Comparison of ENCODE assay signal across 23 cellular contexts in genomic region chr6:112927641-112928040, GRCh38.
DNase-seq lines count a peak whose midpoint lies in the region; ATAC-seq, FAIRE-seq and TF ChIP-seq lines count a peak whose summit lies in the region.
"Had no signal": no experiment of that assay in that cellular context is flagged by ENCODE, and none has a peak within 500 bp of the region (broad histone marks: within the 10 kb centered on the region; RNA-seq: fewer than 3 reads in every experiment).

No MANE protein-coding gene starts in this region.

- CTCF ChIA-PET in K562 (lab: Yijun Ruan, JAX; ENCODE audit: low intra/inter-chr PET ratio) = no interaction called here
- CTCF ChIA-PET in activated CD8-positive, alpha-beta T cell treated with anti-CD3 and anti-CD28 coated beads, Interleukin-2, amount 10 ng/mL, durations not matched to agents 7 days and 5 days (lab: Charles Lee) = no interaction called here

- POLR2A ChIA-PET in K562 (lab: Yijun Ruan, JAX) = no interaction called here
- POLR2A ChIA-PET in activated CD8-positive, alpha-beta T cell treated with anti-CD3 and anti-CD28 coated beads, Interleukin-2, amount 10 ng/mL, durations not matched to agents 7 days and 5 days (lab: Charles Lee) = no interaction called here

- FAIRE-seq in K562 (lab: Jason Lieb, UNC) = peak; percentile 15

- H3K9ac ChIP-seq in K562 (ENCODE audit: insufficient read depth in 1 of 2, low read depth in 2 of 2, low read length in 2 of 2) = no peak overlapping the region
- H3K9ac ChIP-seq: SK-N-SH had no signal

- H3K9me1 ChIP-seq in K562 (ENCODE audit: control insufficient read depth, insufficient read depth, low read length) = no peaks in the 10 kb centered on the region

- intact Hi-C loops in K562 (cut with micrococcal nuclease) = no loop called here

- in situ Hi-C loops in K562 (cut with MboI) = no loop called here

- no peak overlapping the region for H3K4me3 Mint-ChIP-seq in activated CD8-positive, alpha-beta T cell treated with anti-CD3 and anti-CD28 coated beads, Interleukin-2, amount 10 ng/mL, durations not matched to agents 7 days and 5 days
- H3K4me3 Mint-ChIP-seq: CD4-positive, CD25-positive, alpha-beta regulatory T cell had no signal

- H3K79me2 ChIP-seq in K562 (ENCODE audit: control insufficient read depth, insufficient read depth, low read length) = no peaks in the 10 kb centered on the region

- no TSS peak for BruUV-seq in K562 (replicated peaks; lab: Mats Ljungman, UMichigan)

- no peaks in the 10 kb centered on the region for H4K20me1 ChIP-seq in K562 (replicated peaks; ENCODE audit: control insufficient read depth, insufficient read depth, low read length)

- no peaks in the 10 kb centered on the region for H3K9me3 ChIP-seq in K562 (replicated peaks; ENCODE audit: control insufficient read depth, insufficient read depth, low read depth, low read length)
- H3K9me3 ChIP-seq: BE2C had no signal

- TF ChIP-seq CTCF in K562 (IDR thresholded peaks at IDR 0.05 in 2 of 3, conservative IDR thresholded peaks at IDR 0.05 in 1 of 3; ENCODE audit: insufficient read depth in 2 of 3, low read depth in 1 of 3, low read length in 3 of 3) (no peak), fibroblast of the aortic adventitia (IDR thresholded peaks at IDR 0.05; ENCODE audit: insufficient read depth, low read length) (no peak)

- H2AFZ ChIP-seq in K562 (ENCODE audit: low read depth, low read length) = no peak overlapping the region

- H3K27me3 Mint-ChIP-seq in activated CD8-positive, alpha-beta T cell treated with anti-CD3 and anti-CD28 coated beads, Interleukin-2, amount 10 ng/mL, durations not matched to agents 7 days and 5 days (ENCODE audit: low read depth) = no peaks in the 10 kb centered on the region
- H3K27me3 Mint-ChIP-seq: CD4-positive, CD25-positive, alpha-beta regulatory T cell had no signal

- no peak overlapping the region for H3K27ac ChIP-seq in K562 (ENCODE audit: extremely low read depth, low read depth, low read length)

- no peaks in the 10 kb centered on the region for H3K27me3 ChIP-seq in K562 (ENCODE audit: control insufficient read depth in 2 of 2, insufficient read depth in 2 of 2, low read length in 2 of 2)
- H3K27me3 ChIP-seq: BE2C had no signal

- TF ChIP-seq RAD21 in K562 (CRISPR knock-in tag; conservative IDR thresholded peaks at IDR 0.05 in 1 of 2, IDR thresholded peaks at IDR 0.05 in 1 of 2) = no peak

- TF ChIP-seq EP300 in K562 (IDR thresholded peaks at IDR 0.05; ENCODE audit: low read length) = no peak

- H3K4me2 ChIP-seq in K562 (ENCODE audit: insufficient read depth, low read length) = no peak overlapping the region
- H3K4me2 ChIP-seq: SK-N-SH had no signal

- no peaks in the 10 kb centered on the region for H3K36me3 Mint-ChIP-seq in activated CD8-positive, alpha-beta T cell treated with anti-CD3 and anti-CD28 coated beads, Interleukin-2, amount 10 ng/mL, durations not matched to agents 7 days and 5 days (ENCODE audit: low read depth)
- H3K36me3 Mint-ChIP-seq: CD4-positive, CD25-positive, alpha-beta regulatory T cell had no signal

- H3K4me1 ChIP-seq in K562 (replicated peaks in 1 of 2; ENCODE audit: control insufficient read depth in 2 of 2, insufficient read depth in 2 of 2, low read length in 2 of 2) = no peaks in the 10 kb centered on the region
- H3K4me1 ChIP-seq: BE2C had no signal

- DNase-seq in EL = peak; percentile 19
- peak; percentile 51 for DNase-seq in LHCN-M2 (ENCODE audit: low read depth)
- DNase-seq in K562 (ENCODE audit: extremely low read depth in 1 of 4, low spot score in 3 of 4) = no peak
- peak; percentile 47 for DNase-seq in fibroblast of the aortic adventitia (ENCODE audit: low read depth)
- DNase-seq in stimulated activated CD4-positive, alpha-beta T cell treated with anti-CD3 and anti-CD28 coated beads, Interleukin-2, amount 100 ng/mL, for 48 hours = no peak
- DNase-seq in NCI-H2196 treated with DMSO at 0.1 percent for 48 hours (lab: John Stamatoyannopoulos, UW; ENCODE audit: unreplicated experiment) = no peak
- no peak for DNase-seq in activated CD8-positive, alpha-beta T cell treated with anti-CD3 and anti-CD28 coated beads, Interleukin-2, amount 10 ng/mL, durations not matched to agents 7 days and 5 days
- DNase-seq: BE2C; CD4-positive, CD25-positive, alpha-beta regulatory T cell; COR-L47; DMS153; H7; NCI-H1417; NCI-H187; NCI-H2107; NCI-H2227 treated with DMSO at 0.1 percent for 48 hours; NCI-H524; NCI-H82; OCI-M1; RPMI8226; SHP77 treated with DMSO at 0.1 percent for 48 hours; SK-N-SH had no signal

- no peak for TF ChIP-seq POLR2A in K562 (conservative IDR thresholded peaks at IDR 0.05)

- ATAC-seq in K562 = no peak
- ATAC-seq in activated CD8-positive, alpha-beta T cell treated with anti-CD3 and anti-CD28 coated beads, Interleukin-2, amount 10 ng/mL, durations not matched to agents 7 days and 5 days = no peak
- no peak for ATAC-seq in HG02981 (IDR thresholded peaks at IDR 0.05; ENCODE audit: unreplicated experiment)

- no peaks in the 10 kb centered on the region for H3K4me1 Mint-ChIP-seq in activated CD8-positive, alpha-beta T cell treated with anti-CD3 and anti-CD28 coated beads, Interleukin-2, amount 10 ng/mL, durations not matched to agents 7 days and 5 days (ENCODE audit: low read depth)
- H3K4me1 Mint-ChIP-seq: CD4-positive, CD25-positive, alpha-beta regulatory T cell had no signal

- 34% methylated on average over 3 of the region's 3 CpGs for WGBS in K562 (ENCODE audit: insufficient coverage, low coverage, missing lambda C conversion rate)

- no peak overlapping the region for H3K27ac Mint-ChIP-seq in activated CD8-positive, alpha-beta T cell treated with anti-CD3 and anti-CD28 coated beads, Interleukin-2, amount 10 ng/mL, durations not matched to agents 7 days and 5 days
- H3K27ac Mint-ChIP-seq: CD4-positive, CD25-positive, alpha-beta regulatory T cell had no signal

- H3K36me3 ChIP-seq in K562 (ENCODE audit: control insufficient read depth, insufficient read depth, low read length) = no peaks in the 10 kb centered on the region
- H3K36me3 ChIP-seq: BE2C had no signal

- H3K4me3 ChIP-seq in K562 (no peak overlapping the region), fibroblast of the aortic adventitia (ENCODE audit: low read depth, low read length) (no peak overlapping the region)

- no peaks in the 10 kb centered on the region for H3K9me3 Mint-ChIP-seq in activated CD8-positive, alpha-beta T cell treated with anti-CD3 and anti-CD28 coated beads, Interleukin-2, amount 10 ng/mL, durations not matched to agents 7 days and 5 days (ENCODE audit: insufficient read depth)

TF ChIP-seq in K562, 482 proteins besides CTCF, POLR2A, EP300 and RAD21 (continues in another document):
- TF ChIP-seq, protein P1, sequence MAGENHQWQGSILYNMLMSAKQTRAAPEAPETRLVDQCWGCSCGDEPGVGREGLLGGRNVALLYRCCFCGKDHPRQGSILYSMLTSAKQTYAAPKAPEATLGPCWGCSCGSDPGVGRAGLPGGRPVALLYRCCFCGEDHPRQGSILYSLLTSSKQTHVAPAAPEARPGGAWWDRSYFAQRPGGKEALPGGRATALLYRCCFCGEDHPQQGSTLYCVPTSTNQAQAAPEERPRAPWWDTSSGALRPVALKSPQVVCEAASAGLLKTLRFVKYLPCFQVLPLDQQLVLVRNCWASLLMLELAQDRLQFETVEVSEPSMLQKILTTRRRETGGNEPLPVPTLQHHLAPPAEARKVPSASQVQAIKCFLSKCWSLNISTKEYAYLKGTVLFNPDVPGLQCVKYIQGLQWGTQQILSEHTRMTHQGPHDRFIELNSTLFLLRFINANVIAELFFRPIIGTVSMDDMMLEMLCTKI (IDR thresholded peaks at IDR 0.05; ENCODE audit: partially characterized antibody) = no peak
- no peak for TF ChIP-seq SP2 (IDR thresholded peaks at IDR 0.05; ENCODE audit: extremely low read depth, low read depth, low read length, poor library complexity, severe bottlenecking)
- no peak for TF ChIP-seq ZNF232 (CRISPR knock-in tag; IDR thresholded peaks at IDR 0.05)
- TF ChIP-seq ZNF212 (CRISPR knock-in tag; IDR thresholded peaks at IDR 0.05) = no peak
- no peak for TF ChIP-seq NBN (IDR thresholded peaks at IDR 0.05; ENCODE audit: low read depth)
- TF ChIP-seq, protein P2, sequence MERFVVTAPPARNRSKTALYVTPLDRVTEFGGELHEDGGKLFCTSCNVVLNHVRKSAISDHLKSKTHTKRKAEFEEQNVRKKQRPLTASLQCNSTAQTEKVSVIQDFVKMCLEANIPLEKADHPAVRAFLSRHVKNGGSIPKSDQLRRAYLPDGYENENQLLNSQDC (CRISPR knock-in tag; IDR thresholded peaks at IDR 0.05) = no peak
- no peak for TF ChIP-seq ZEB2 (IDR thresholded peaks at IDR 0.05)
- no peak for TF ChIP-seq BRD9 (IDR thresholded peaks at IDR 0.05; ENCODE audit: low read depth, partially characterized antibody)
- no peak for TF ChIP-seq HCFC1 (IDR thresholded peaks at IDR 0.05; ENCODE audit: low read depth, low read length)
- TF ChIP-seq ZBTB49 (CRISPR knock-in tag; IDR thresholded peaks at IDR 0.05; ENCODE audit: borderline replicate concordance) = no peak
- TF ChIP-seq ELF1 (tag; IDR thresholded peaks at IDR 0.05) = no peak
- TF ChIP-seq HEY1 (CRISPR knock-in tag; IDR thresholded peaks at IDR 0.05; ENCODE audit: borderline replicate concordance) = no peak
- no peak for TF ChIP-seq PYGO2 (tag; IDR thresholded peaks at IDR 0.05)

Comparison
In these comparisons a context has a peak if more than half of its experiments do, and no peak if none do; other contexts are left out.
1. DNase-seq: peak in EL (single experiment), LHCN-M2 (single experiment) and fibroblast of the aortic adventitia (single experiment); none in K562 (0 of 4), stimulated activated CD4-positive, alpha-beta T cell treated with anti-CD3 and anti-CD28 coated beads, Interleukin-2, amount 100 ng/mL, for 48 hours (0 of 2), NCI-H2196 treated with DMSO at 0.1 percent for 48 hours (single experiment) and activated CD8-positive, alpha-beta T cell treated with anti-CD3 and anti-CD28 coated beads, Interleukin-2, amount 10 ng/mL, durations not matched to agents 7 days and 5 days (single experiment).